1 cellular context compared by ENCODE assay signal in the genomic region with DNA sequence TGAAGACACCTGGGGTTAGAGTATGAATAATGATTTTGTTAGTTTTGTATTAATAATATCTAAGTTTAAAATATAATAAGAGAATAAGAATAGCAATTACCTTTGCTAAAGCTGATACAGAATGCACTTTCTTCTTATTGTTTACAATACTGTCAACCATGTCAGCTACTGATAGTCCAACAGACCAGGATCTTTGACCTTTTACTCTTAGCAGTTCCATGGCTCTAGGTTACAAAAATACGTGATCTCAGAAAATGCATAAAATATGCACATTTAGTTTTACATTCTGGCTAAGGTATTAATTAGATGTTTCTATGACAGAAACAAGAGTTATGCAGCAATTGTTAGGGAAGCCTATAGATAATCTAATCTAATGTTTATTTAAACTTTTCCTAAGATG.
TF ChIP-seq lines count a peak whose summit lies in the region.

No MANE protein-coding gene starts in this region.

TF ChIP-seq in HepG2, 621 proteins besides CTCF, POLR2A, EP300 and RAD21:
- TF ChIP-seq ASH2L (IDR thresholded peaks at IDR 0.05; ENCODE audit: insufficient read length, low read depth, low read length) (no peak), TGIF2 (CRISPR knock-in tag; IDR thresholded peaks at IDR 0.05) (no peak), NR2F6 (IDR thresholded peaks at IDR 0.05) (peak; percentile 48; the same call in 1 of the 2 replicates), NR2F6 (CRISPR knock-in tag; IDR thresholded peaks at IDR 0.05) (peak; percentile 40; the same call in 1 of the 2 replicates), HDAC2 (CRISPR knock-in tag; IDR thresholded peaks at IDR 0.05) (no peak), ZSCAN5A (CRISPR knock-in tag; IDR thresholded peaks at IDR 0.05; ENCODE audit: borderline replicate concordance) (no peak), ONECUT2 (CRISPR knock-in tag; IDR thresholded peaks at IDR 0.05) (no peak), ZFP1 (CRISPR knock-in tag; IDR thresholded peaks at IDR 0.05) (no peak), NR2F1 (CRISPR knock-in tag; IDR thresholded peaks at IDR 0.05) (peak in 1 of 2 experiments; percentile 51; a peak in 1 of 4 replicates), MEIS2 (CRISPR knock-in tag; IDR thresholded peaks at IDR 0.05) (peak; percentile 44; the same call in 1 of the 2 replicates), ZNF234 (CRISPR knock-in tag; conservative IDR thresholded peaks at IDR 0.05) (no peak), HNF4A (CRISPR knock-in tag; IDR thresholded peaks at IDR 0.05) (peak; percentile 45), ZSCAN9 (CRISPR knock-in tag; IDR thresholded peaks at IDR 0.05; ENCODE audit: borderline replicate concordance) (no peak), RCOR2 (CRISPR knock-in tag; IDR thresholded peaks at IDR 0.05) (no peak)
- TF ChIP-seq, protein P1, sequence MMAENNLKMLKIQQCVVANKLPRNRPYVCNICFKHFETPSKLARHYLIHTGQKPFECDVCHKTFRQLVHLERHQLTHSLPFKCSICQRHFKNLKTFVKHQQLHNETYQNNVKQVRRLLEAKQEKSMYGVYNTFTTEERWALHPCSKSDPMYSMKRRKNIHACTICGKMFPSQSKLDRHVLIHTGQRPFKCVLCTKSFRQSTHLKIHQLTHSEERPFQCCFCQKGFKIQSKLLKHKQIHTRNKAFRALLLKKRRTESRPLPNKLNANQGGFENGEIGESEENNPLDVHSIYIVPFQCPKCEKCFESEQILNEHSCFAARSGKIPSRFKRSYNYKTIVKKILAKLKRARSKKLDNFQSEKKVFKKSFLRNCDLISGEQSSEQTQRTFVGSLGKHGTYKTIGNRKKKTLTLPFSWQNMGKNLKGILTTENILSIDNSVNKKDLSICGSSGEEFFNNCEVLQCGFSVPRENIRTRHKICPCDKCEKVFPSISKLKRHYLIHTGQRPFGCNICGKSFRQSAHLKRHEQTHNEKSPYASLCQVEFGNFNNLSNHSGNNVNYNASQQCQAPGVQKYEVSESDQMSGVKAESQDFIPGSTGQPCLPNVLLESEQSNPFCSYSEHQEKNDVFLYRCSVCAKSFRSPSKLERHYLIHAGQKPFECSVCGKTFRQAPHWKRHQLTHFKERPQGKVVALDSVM (CRISPR knock-in tag; IDR thresholded peaks at IDR 0.05): no peak
- TF ChIP-seq, protein P2, sequence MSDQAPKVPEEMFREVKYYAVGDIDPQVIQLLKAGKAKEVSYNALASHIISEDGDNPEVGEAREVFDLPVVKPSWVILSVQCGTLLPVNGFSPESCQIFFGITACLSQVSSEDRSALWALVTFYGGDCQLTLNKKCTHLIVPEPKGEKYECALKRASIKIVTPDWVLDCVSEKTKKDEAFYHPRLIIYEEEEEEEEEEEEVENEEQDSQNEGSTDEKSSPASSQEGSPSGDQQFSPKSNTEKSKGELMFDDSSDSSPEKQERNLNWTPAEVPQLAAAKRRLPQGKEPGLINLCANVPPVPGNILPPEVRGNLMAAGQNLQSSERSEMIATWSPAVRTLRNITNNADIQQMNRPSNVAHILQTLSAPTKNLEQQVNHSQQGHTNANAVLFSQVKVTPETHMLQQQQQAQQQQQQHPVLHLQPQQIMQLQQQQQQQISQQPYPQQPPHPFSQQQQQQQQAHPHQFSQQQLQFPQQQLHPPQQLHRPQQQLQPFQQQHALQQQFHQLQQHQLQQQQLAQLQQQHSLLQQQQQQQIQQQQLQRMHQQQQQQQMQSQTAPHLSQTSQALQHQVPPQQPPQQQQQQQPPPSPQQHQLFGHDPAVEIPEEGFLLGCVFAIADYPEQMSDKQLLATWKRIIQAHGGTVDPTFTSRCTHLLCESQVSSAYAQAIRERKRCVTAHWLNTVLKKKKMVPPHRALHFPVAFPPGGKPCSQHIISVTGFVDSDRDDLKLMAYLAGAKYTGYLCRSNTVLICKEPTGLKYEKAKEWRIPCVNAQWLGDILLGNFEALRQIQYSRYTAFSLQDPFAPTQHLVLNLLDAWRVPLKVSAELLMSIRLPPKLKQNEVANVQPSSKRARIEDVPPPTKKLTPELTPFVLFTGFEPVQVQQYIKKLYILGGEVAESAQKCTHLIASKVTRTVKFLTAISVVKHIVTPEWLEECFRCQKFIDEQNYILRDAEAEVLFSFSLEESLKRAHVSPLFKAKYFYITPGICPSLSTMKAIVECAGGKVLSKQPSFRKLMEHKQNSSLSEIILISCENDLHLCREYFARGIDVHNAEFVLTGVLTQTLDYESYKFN (CRISPR knock-in tag; conservative IDR thresholded peaks at IDR 0.05): peak; percentile 26; the same call in 1 of the 2 replicates
